21 cellular contexts compared by ENCODE assay signal in genomic region chr10:121616291-121616690, GRCh38. TPM values are rescaled to one million over a fixed set of nuclear protein-coding genes. Genes with fewer than 3 reads are reported as not detected.
DNase-seq lines count a peak whose midpoint lies in the region; ATAC-seq, FAIRE-seq and TF ChIP-seq lines count a peak whose summit lies in the region.
"Had no signal": no experiment of that assay in that cellular context is flagged by ENCODE, and none has a peak within 500 bp of the region (broad histone marks: within the 10 kb centered on the region; RNA-seq: fewer than 3 reads in every experiment).

No MANE protein-coding gene starts in this region.

- peak; percentile 13 for DNase-seq in DMS53 (lab: John Stamatoyannopoulos, UW)
- no peak for DNase-seq in DMS53 treated with DMSO at 0.1 percent for 48 hours (lab: John Stamatoyannopoulos, UW; ENCODE audit: unreplicated experiment)
- DNase-seq in dorsolateral prefrontal cortex, result no peak
- no peak for DNase-seq in small intestine
- DNase-seq in OCI-LY7 (ENCODE audit: low spot score), result no peak
- DNase-seq: AML-193; Caco-2; CD4-positive, alpha-beta T cell; DMS79 treated with DMSO at 0.1 percent for 48 hours; GF-D8; HCEC 1CT had no signal

- H3K4me1 Mint-ChIP-seq in nephron, result peaks cover 17% of the 10 kb centered on the region
- H3K4me1 Mint-ChIP-seq: GM23338 had no signal

- peak overlapping the region; percentile 42 to 84 (median 79) for H3K27ac Mint-ChIP-seq in nephron
- H3K27ac Mint-ChIP-seq: CD4-positive, alpha-beta T cell; GM23338 had no signal

- no peak overlapping the region for H2AFZ ChIP-seq in OCI-LY7 (ENCODE audit: low read length)
- H2AFZ ChIP-seq: GM23338 had no signal

- H3K4me1 ChIP-seq in small intestine (ENCODE audit: control insufficient read depth in 2 of 2, insufficient read depth in 1 of 2, low read depth in 1 of 2, low read length in 1 of 2), result no peaks in the 10 kb centered on the region
- no peaks in the 10 kb centered on the region for H3K4me1 ChIP-seq in OCI-LY7 (ENCODE audit: insufficient read depth, low read length, poor library complexity, severe bottlenecking)
- H3K4me1 ChIP-seq: A549 had no signal

- H3K79me2 ChIP-seq in OCI-LY7 (ENCODE audit: insufficient read depth, low read depth, low read length), result no peaks in the 10 kb centered on the region

- no peaks in the 10 kb centered on the region for H3K9me2 ChIP-seq in OCI-LY7 (ENCODE audit: insufficient read depth, low read length)

- no peak overlapping the region for H3K4me3 ChIP-seq in dorsolateral prefrontal cortex
- H3K4me3 ChIP-seq in small intestine (ENCODE audit: low read depth in 1 of 2, low read length in 2 of 2), result no peak overlapping the region
- H3K4me3 ChIP-seq in OCI-LY7 (ENCODE audit: low read depth, low read length, poor library complexity, severe bottlenecking), result no peak overlapping the region
- H3K4me3 ChIP-seq: A549, GM23338 had no signal

- no peak for FAIRE-seq in small intestine (lab: Jason Lieb, UNC)
- FAIRE-seq: A549, D721Med, H54, HTR-8/SVneo had no signal

- H3K36me3 ChIP-seq in small intestine (ENCODE audit: control insufficient read depth in 2 of 2, insufficient read depth in 2 of 2, low read length in 2 of 2) (no peaks in the 10 kb centered on the region), OCI-LY7 (ENCODE audit: insufficient read depth, low read length) (no peaks in the 10 kb centered on the region)

- CTCF ChIA-PET in OCI-LY7 (lab: Charles Lee; ENCODE audit: unreplicated experiment), result no interaction called here

- H3K27ac ChIP-seq in dorsolateral prefrontal cortex (peak overlapping the region in 57 of 59 donors; percentile 2 to 98 (median 94)), temporal lobe (ENCODE audit: low read depth, low read length) (peak overlapping the region; percentile 96), small intestine (ENCODE audit: low read depth in 1 of 2, low read length in 1 of 2) (no peak overlapping the region), OCI-LY7 (ENCODE audit: low read depth, low read length, poor library complexity, severe bottlenecking) (no peak overlapping the region)
- H3K27ac ChIP-seq: 22Rv1, A549, C4-2B had no signal

- peaks cover 51% of the 10 kb centered on the region for H3K27me3 Mint-ChIP-seq in nephron (ENCODE audit: low read depth)

- H3K36me3 Mint-ChIP-seq in nephron (ENCODE audit: low read depth), result no peaks in the 10 kb centered on the region

- 73 to 83% (median 75%) methylated on average over 11 of the region's 11 CpGs for WGBS in small intestine, 3 donors

- BruUV-seq in OCI-LY7 (replicated peaks; lab: Mats Ljungman, UMichigan), result no TSS peak

- no peak for ATAC-seq in HG02885 (IDR thresholded peaks at IDR 0.05; ENCODE audit: poor library complexity, unreplicated experiment)
- ATAC-seq: A549, GM23338 had no signal

- H3K27me3 ChIP-seq in dorsolateral prefrontal cortex, result peaks cover 0 to 5% (median 0%) of the 10 kb centered on the region in 45 donors
- H3K27me3 ChIP-seq in small intestine (ENCODE audit: control insufficient read depth in 2 of 2, insufficient read depth in 2 of 2, low read length in 2 of 2), result no peaks in the 10 kb centered on the region

- H3K9me3 ChIP-seq in small intestine (ENCODE audit: control insufficient read depth, low read depth), result no peaks in the 10 kb centered on the region
- no peaks in the 10 kb centered on the region for H3K9me3 ChIP-seq in OCI-LY7 (ENCODE audit: low read length)

- H3K9me3 Mint-ChIP-seq in nephron, result peaks cover 9% of the 10 kb centered on the region

- no peak overlapping the region for H3K4me3 Mint-ChIP-seq in nephron
- H3K4me3 Mint-ChIP-seq: CD4-positive, alpha-beta T cell; GM23338 had no signal

- H4K20me1 ChIP-seq in OCI-LY7 (ENCODE audit: insufficient read depth, low read length), result no peaks in the 10 kb centered on the region

- intact Hi-C loops in dorsolateral prefrontal cortex (cut with DNase I) (no loop called here), OCI-LY7 (cut with micrococcal nuclease; ENCODE audit: unreplicated experiment) (no loop called here)

- H3K4me2 ChIP-seq in OCI-LY7 (ENCODE audit: low read length), result no peak overlapping the region
- H3K4me2 ChIP-seq: A549, GM23338 had no signal

- POLR2A ChIA-PET in OCI-LY7 (lab: Charles Lee), result no interaction called here

- TF ChIP-seq CTCF in dorsolateral prefrontal cortex (IDR thresholded peaks at IDR 0.05 in 54 of 56, conservative IDR thresholded peaks at IDR 0.05 in 2 of 56; ENCODE audit: low read depth in 1 of 56, partially characterized antibody in 56 of 56) (no peak), nephron (IDR thresholded peaks at IDR 0.05; ENCODE audit: unreplicated experiment in 3 of 3) (no peak), OCI-LY7 (conservative IDR thresholded peaks at IDR 0.05; ENCODE audit: low read length) (no peak)

RNA-seq across cellular contexts. Expression of gene FGFR2, which starts 18.0 kb away (rescaled TPM):
- total RNA-seq in dorsolateral prefrontal cortex (100 to 1,000 TPM in 94 of 120 experiments, 10 to 100 TPM in 26; 69.8 to 487 (median 136) TPM), temporal lobe (46.7 TPM), OCI-LY7 (2022) (not detected in 2 replicates)
- polyA plus RNA-seq in small intestine, result 1 to 10 TPM; 1.1 to 3.8 (median 1.4) TPM
- not detected in 2 replicates for total RNA-seq in OCI-LY7 (2014; rRNA removed; shearing (Covaris generic))

Comparison
In these comparisons a context has a peak if more than half of its experiments do, and no peak if none do; other contexts are left out.
1. H3K27ac ChIP-seq: peak in dorsolateral prefrontal cortex (57 of 59) and temporal lobe (single experiment); none in small intestine (0 of 2) and OCI-LY7 (single experiment).
2. RNA of gene FGFR2, which starts 18.0 kb away (total RNA-seq): 69.8 to 487 TPM in dorsolateral prefrontal cortex and 46.7 TPM in temporal lobe (single experiment); not detected in OCI-LY7; every median in the first group is over 10 times any median in the second.